Comparison of ENCODE assay signal across 1 cellular context in the genomic region with DNA sequence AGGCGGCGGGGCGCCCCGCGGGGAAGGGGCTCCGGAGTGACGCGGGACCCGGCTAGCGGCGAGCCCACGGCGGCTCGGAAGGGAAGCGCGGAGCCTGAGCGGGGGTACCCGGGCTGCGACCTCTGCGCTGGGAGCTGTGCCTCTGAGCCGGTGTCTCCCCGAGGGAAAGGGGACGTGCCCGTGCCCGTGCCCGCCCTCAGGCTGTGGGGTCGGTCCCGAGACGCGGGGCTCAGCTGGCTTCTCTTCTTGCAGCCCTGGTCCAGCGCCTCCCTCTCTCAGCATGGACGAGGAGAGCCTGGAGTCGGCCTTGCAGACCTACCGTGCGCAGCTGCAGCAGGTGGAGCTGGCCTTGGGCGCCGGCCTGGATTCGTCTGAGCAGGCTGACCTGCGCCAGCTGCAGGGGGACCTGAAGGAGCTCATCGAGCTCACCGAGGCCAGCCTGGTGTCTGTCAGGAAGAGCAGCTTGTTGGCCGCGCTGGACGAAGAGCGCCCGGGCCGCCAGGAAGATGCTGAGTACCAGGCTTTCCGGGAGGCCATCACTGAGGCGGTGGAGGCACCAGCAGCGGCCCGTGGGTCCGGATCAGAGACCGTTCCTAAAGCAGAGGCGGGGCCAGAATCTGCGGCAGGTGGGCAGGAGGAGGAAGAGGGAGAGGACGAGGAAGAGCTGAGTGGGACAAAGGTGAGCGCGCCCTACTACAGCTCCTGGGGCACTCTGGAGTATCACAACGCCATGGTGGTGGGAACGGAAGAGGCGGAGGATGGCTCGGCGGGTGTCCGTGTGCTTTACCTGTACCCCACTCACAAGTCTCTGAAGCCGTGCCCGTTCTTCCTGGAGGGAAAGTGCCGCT.
TF ChIP-seq lines count a peak whose summit lies in the region.

No MANE protein-coding gene starts in this region.

TF ChIP-seq in HepG2, 621 proteins besides CTCF, POLR2A, EP300 and RAD21 (continued from another document and continues in another):
- TF ChIP-seq, protein P1, sequence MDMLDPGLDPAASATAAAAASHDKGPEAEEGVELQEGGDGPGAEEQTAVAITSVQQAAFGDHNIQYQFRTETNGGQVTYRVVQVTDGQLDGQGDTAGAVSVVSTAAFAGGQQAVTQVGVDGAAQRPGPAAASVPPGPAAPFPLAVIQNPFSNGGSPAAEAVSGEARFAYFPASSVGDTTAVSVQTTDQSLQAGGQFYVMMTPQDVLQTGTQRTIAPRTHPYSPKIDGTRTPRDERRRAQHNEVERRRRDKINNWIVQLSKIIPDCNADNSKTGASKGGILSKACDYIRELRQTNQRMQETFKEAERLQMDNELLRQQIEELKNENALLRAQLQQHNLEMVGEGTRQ (IDR thresholded peaks at IDR 0.05; ENCODE audit: low read depth, low read length) = no peak
- TF ChIP-seq, protein P1 (CRISPR knock-in tag; IDR thresholded peaks at IDR 0.05; ENCODE audit: borderline replicate concordance) = no peak
- TF ChIP-seq, protein P2, sequence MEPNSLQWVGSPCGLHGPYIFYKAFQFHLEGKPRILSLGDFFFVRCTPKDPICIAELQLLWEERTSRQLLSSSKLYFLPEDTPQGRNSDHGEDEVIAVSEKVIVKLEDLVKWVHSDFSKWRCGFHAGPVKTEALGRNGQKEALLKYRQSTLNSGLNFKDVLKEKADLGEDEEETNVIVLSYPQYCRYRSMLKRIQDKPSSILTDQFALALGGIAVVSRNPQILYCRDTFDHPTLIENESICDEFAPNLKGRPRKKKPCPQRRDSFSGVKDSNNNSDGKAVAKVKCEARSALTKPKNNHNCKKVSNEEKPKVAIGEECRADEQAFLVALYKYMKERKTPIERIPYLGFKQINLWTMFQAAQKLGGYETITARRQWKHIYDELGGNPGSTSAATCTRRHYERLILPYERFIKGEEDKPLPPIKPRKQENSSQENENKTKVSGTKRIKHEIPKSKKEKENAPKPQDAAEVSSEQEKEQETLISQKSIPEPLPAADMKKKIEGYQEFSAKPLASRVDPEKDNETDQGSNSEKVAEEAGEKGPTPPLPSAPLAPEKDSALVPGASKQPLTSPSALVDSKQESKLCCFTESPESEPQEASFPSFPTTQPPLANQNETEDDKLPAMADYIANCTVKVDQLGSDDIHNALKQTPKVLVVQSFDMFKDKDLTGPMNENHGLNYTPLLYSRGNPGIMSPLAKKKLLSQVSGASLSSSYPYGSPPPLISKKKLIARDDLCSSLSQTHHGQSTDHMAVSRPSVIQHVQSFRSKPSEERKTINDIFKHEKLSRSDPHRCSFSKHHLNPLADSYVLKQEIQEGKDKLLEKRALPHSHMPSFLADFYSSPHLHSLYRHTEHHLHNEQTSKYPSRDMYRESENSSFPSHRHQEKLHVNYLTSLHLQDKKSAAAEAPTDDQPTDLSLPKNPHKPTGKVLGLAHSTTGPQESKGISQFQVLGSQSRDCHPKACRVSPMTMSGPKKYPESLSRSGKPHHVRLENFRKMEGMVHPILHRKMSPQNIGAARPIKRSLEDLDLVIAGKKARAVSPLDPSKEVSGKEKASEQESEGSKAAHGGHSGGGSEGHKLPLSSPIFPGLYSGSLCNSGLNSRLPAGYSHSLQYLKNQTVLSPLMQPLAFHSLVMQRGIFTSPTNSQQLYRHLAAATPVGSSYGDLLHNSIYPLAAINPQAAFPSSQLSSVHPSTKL (CRISPR knock-in tag; IDR thresholded peaks at IDR 0.05) = no peak
- TF ChIP-seq XRCC5 (optimal IDR thresholded peaks at IDR 0.05; ENCODE audit: low read length) (peak; percentile 58), KAT2B (IDR thresholded peaks at IDR 0.05; ENCODE audit: borderline replicate concordance, low read depth, low read length) (no peak), KDM5B (CRISPR knock-in tag; IDR thresholded peaks at IDR 0.05; ENCODE audit: borderline replicate concordance) (0 out of 2 replicates have a peak, but pooled peaks have one; percentile 50), HNRNPK (IDR thresholded peaks at IDR 0.05; ENCODE audit: low read depth, low read length, poor library complexity, severe bottlenecking) (no peak), ZNF737 (CRISPR knock-in tag; IDR thresholded peaks at IDR 0.05; ENCODE audit: borderline replicate concordance) (0 out of 2 replicates have a peak, but pooled peaks have one; percentile 73), KAT7 (CRISPR knock-in tag; IDR thresholded peaks at IDR 0.05; ENCODE audit: borderline replicate concordance) (no peak), AGO2 (optimal IDR thresholded peaks at IDR 0.05; ENCODE audit: low read depth, low read length) (peak; percentile 35), ZNF749 (CRISPR knock-in tag; IDR thresholded peaks at IDR 0.05; ENCODE audit: borderline replicate concordance) (no peak), ETV5 (CRISPR knock-in tag; IDR thresholded peaks at IDR 0.05; ENCODE audit: borderline replicate concordance) (no peak; the same call in 1 of the 2 replicates), ZIK1 (CRISPR knock-in tag; IDR thresholded peaks at IDR 0.05; ENCODE audit: borderline replicate concordance, low read depth) (no peak), YEATS2 (CRISPR knock-in tag; IDR thresholded peaks at IDR 0.05; ENCODE audit: borderline replicate concordance) (no peak), NRL (CRISPR knock-in tag; IDR thresholded peaks at IDR 0.05; ENCODE audit: borderline replicate concordance) (0 out of 2 replicates have a peak, but pooled peaks have one; percentile 65), REXO4 (CRISPR knock-in tag; IDR thresholded peaks at IDR 0.05; ENCODE audit: borderline replicate concordance) (no peak), PAWR (CRISPR knock-in tag; IDR thresholded peaks at IDR 0.05; ENCODE audit: borderline replicate concordance) (peak; percentile 78; the same call in 1 of the 2 replicates), MYNN (CRISPR knock-in tag; IDR thresholded peaks at IDR 0.05; ENCODE audit: low read depth) (no peak), ZBTB3 (CRISPR knock-in tag; IDR thresholded peaks at IDR 0.05; ENCODE audit: borderline replicate concordance, low read depth) (no peak), KLF15 (CRISPR knock-in tag; IDR thresholded peaks at IDR 0.05; ENCODE audit: borderline replicate concordance) (peak; percentile 76; the same call in 1 of the 2 replicates), ZNF430 (CRISPR knock-in tag; IDR thresholded peaks at IDR 0.05) (no peak), CBX1 (IDR thresholded peaks at IDR 0.05; ENCODE audit: low read depth) (no peak), EEA1 (CRISPR knock-in tag; IDR thresholded peaks at IDR 0.05; ENCODE audit: borderline replicate concordance) (peak; percentile 67; the same call in 1 of the 2 replicates), ZSCAN9 (CRISPR knock-in tag; IDR thresholded peaks at IDR 0.05; ENCODE audit: borderline replicate concordance) (no peak), YY1 (IDR thresholded peaks at IDR 0.05; ENCODE audit: insufficient read depth, insufficient replicate concordance, low read depth, low read length) (no peak), TRIM24 (CRISPR knock-in tag; IDR thresholded peaks at IDR 0.05) (no peak)
- TF ChIP-seq, protein P3, sequence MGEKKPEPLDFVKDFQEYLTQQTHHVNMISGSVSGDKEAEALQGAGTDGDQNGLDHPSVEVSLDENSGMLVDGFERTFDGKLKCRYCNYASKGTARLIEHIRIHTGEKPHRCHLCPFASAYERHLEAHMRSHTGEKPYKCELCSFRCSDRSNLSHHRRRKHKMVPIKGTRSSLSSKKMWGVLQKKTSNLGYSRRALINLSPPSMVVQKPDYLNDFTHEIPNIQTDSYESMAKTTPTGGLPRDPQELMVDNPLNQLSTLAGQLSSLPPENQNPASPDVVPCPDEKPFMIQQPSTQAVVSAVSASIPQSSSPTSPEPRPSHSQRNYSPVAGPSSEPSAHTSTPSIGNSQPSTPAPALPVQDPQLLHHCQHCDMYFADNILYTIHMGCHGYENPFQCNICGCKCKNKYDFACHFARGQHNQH (CRISPR knock-in tag; IDR thresholded peaks at IDR 0.05) = no peak
- TF ChIP-seq, protein P4, sequence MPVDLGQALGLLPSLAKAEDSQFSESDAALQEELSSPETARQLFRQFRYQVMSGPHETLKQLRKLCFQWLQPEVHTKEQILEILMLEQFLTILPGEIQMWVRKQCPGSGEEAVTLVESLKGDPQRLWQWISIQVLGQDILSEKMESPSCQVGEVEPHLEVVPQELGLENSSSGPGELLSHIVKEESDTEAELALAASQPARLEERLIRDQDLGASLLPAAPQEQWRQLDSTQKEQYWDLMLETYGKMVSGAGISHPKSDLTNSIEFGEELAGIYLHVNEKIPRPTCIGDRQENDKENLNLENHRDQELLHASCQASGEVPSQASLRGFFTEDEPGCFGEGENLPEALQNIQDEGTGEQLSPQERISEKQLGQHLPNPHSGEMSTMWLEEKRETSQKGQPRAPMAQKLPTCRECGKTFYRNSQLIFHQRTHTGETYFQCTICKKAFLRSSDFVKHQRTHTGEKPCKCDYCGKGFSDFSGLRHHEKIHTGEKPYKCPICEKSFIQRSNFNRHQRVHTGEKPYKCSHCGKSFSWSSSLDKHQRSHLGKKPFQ (CRISPR knock-in tag; IDR thresholded peaks at IDR 0.05; ENCODE audit: insufficient replicate concordance) = no peak
- TF ChIP-seq, protein P5, sequence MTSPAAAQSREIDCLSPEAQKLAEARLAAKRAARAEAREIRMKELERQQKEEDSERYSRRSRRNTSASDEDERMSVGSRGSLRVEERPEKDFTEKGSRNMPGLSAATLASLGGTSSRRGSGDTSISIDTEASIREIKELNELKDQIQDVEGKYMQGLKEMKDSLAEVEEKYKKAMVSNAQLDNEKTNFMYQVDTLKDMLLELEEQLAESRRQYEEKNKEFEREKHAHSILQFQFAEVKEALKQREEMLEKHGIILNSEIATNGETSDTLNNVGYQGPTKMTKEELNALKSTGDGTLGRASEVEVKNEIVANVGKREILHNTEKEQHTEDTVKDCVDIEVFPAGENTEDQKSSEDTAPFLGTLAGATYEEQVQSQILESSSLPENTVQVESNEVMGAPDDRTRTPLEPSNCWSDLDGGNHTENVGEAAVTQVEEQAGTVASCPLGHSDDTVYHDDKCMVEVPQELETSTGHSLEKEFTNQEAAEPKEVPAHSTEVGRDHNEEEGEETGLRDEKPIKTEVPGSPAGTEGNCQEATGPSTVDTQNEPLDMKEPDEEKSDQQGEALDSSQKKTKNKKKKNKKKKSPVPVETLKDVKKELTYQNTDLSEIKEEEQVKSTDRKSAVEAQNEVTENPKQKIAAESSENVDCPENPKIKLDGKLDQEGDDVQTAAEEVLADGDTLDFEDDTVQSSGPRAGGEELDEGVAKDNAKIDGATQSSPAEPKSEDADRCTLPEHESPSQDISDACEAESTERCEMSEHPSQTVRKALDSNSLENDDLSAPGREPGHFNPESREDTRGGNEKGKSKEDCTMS (CRISPR knock-in tag; conservative IDR thresholded peaks at IDR 0.05) = no peak
- TF ChIP-seq, protein P6, sequence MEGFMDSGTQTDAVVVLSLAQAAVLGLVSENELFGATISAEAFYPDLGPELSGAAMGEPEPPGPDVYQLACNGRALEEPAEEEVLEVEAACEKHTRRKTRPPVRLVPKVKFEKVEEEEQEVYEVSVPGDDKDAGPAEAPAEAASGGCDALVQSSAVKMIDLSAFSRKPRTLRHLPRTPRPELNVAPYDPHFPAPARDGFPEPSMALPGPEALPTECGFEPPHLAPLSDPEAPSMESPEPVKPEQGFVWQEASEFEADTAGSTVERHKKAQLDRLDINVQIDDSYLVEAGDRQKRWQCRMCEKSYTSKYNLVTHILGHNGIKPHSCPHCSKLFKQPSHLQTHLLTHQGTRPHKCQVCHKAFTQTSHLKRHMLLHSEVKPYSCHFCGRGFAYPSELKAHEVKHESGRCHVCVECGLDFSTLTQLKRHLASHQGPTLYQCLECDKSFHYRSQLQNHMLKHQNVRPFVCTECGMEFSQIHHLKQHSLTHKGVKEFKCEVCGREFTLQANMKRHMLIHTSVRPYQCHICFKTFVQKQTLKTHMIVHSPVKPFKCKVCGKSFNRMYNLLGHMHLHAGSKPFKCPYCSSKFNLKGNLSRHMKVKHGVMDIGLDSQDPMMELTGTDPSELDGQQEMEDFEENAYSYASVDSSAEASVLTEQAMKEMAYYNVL (CRISPR knock-in tag; IDR thresholded peaks at IDR 0.05; ENCODE audit: borderline replicate concordance) = 0 out of 2 replicates have a peak, but pooled peaks have one; percentile 2
- TF ChIP-seq, protein P7, sequence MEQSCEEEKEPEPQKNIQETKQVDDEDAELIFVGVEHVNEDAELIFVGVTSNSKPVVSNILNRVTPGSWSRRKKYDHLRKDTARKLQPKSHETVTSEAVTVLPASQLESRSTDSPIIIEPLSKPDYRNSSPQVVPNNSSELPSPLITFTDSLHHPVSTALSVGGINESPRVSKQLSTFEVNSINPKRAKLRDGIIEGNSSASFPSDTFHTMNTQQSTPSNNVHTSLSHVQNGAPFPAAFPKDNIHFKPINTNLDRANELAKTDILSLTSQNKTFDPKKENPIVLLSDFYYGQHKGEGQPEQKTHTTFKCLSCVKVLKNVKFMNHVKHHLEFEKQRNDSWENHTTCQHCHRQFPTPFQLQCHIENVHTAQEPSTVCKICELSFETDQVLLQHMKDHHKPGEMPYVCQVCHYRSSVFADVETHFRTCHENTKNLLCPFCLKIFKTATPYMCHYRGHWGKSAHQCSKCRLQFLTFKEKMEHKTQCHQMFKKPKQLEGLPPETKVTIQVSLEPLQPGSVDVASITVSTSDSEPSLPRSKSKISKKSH (CRISPR knock-in tag; IDR thresholded peaks at IDR 0.05; ENCODE audit: borderline replicate concordance) = peak; percentile 88
- TF ChIP-seq, protein P8, sequence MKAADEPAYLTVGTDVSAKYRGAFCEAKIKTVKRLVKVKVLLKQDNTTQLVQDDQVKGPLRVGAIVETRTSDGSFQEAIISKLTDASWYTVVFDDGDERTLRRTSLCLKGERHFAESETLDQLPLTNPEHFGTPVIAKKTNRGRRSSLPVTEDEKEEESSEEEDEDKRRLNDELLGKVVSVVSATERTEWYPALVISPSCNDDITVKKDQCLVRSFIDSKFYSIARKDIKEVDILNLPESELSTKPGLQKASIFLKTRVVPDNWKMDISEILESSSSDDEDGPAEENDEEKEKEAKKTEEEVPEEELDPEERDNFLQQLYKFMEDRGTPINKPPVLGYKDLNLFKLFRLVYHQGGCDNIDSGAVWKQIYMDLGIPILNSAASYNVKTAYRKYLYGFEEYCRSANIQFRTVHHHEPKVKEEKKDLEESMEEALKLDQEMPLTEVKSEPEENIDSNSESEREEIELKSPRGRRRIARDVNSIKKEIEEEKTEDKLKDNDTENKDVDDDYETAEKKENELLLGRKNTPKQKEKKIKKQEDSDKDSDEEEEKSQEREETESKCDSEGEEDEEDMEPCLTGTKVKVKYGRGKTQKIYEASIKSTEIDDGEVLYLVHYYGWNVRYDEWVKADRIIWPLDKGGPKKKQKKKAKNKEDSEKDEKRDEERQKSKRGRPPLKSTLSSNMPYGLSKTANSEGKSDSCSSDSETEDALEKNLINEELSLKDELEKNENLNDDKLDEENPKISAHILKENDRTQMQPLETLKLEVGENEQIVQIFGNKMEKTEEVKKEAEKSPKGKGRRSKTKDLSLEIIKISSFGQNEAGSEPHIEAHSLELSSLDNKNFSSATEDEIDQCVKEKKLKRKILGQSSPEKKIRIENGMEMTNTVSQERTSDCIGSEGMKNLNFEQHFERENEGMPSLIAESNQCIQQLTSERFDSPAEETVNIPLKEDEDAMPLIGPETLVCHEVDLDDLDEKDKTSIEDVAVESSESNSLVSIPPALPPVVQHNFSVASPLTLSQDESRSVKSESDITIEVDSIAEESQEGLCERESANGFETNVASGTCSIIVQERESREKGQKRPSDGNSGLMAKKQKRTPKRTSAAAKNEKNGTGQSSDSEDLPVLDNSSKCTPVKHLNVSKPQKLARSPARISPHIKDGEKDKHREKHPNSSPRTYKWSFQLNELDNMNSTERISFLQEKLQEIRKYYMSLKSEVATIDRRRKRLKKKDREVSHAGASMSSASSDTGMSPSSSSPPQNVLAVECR (CRISPR knock-in tag; IDR thresholded peaks at IDR 0.05; ENCODE audit: borderline replicate concordance) = no peak; the same call in 1 of the 2 replicates
